In genomic region chr2:27891820-27892105, GRCh38 we compare ENCODE assay signal across 8 cellular contexts. TPM values are rescaled to one million over a fixed set of nuclear protein-coding genes. Genes with fewer than 3 reads are reported as not detected.
DNase-seq lines count a peak whose midpoint lies in the region; ATAC-seq, FAIRE-seq and TF ChIP-seq lines count a peak whose summit lies in the region.

No MANE protein-coding gene starts in this region.

- CTCF ChIA-PET in T-cell (lab: Charles Lee) = no interaction called here

- H3K4me1 Mint-ChIP-seq in T-helper 2 cell treated with Interferon-gamma antibody and Interleukin-4, amounts not matched to agents 5 μg/mL and 100 μg/mL, for 36 hours (ENCODE audit: low read depth) = peaks cover 49% of the 10 kb centered on the region
- peaks cover 57 to 67% (median 66%) of the 10 kb centered on the region in 3 donors for H3K4me1 Mint-ChIP-seq in T-cell

- no peaks in the 10 kb centered on the region for H3K27me3 ChIP-seq in spleen (replicated peaks in 1 of 7)
- H3K27me3 ChIP-seq in body of pancreas = no peaks in the 10 kb centered on the region

- intact Hi-C loops in spleen (cut with DNase I; ENCODE audit: low total_unique reads) = loop anchor here (10.0 kb wide), 1 partner anchor 117 kb away; the partner anchor contains the start of gene MRPL33
- intact Hi-C loops in body of pancreas (cut with DNase I) = no loop called here

- no peaks in the 10 kb centered on the region for H3K9me3 Mint-ChIP-seq in T-helper 2 cell treated with Interferon-gamma antibody and Interleukin-4, amounts not matched to agents 5 μg/mL and 100 μg/mL, for 36 hours
- no peaks in the 10 kb centered on the region for H3K9me3 Mint-ChIP-seq in T-cell

- H3K36me3 Mint-ChIP-seq in T-helper 2 cell treated with Interferon-gamma antibody and Interleukin-4, amounts not matched to agents 5 μg/mL and 100 μg/mL, for 36 hours (ENCODE audit: low read depth) = peaks cover 32% of the 10 kb centered on the region
- H3K36me3 Mint-ChIP-seq in T-cell = peaks cover 28% of the 10 kb centered on the region

- peak overlapping the region; percentile 99 for H3K4me3 Mint-ChIP-seq in T-helper 2 cell treated with Interferon-gamma antibody and Interleukin-4, amounts not matched to agents 5 μg/mL and 100 μg/mL, for 36 hours
- H3K4me3 Mint-ChIP-seq in T-cell = peak overlapping the region; percentile 96 to 99 (median 98)

- H3K9me3 ChIP-seq in spleen (no peaks in the 10 kb centered on the region), body of pancreas (no peaks in the 10 kb centered on the region)

- H3K27me3 Mint-ChIP-seq in T-helper 2 cell treated with Interferon-gamma antibody and Interleukin-4, amounts not matched to agents 5 μg/mL and 100 μg/mL, for 36 hours (ENCODE audit: low read depth) = peaks cover 4% of the 10 kb centered on the region
- peaks cover 0 to 1% of the 10 kb centered on the region in 2 donors for H3K27me3 Mint-ChIP-seq in T-cell

- peaks cover 6 to 62% (median 48%) of the 10 kb centered on the region in 6 donors for H3K4me1 ChIP-seq in spleen
- peaks cover 20% of the 10 kb centered on the region for H3K4me1 ChIP-seq in body of pancreas

- ATAC-seq in T-cell (replicated peaks in 1 of 4) = no peak
- no peak for ATAC-seq in body of pancreas

- DNase-seq in T-helper 2 cell treated with Interferon-gamma antibody and Interleukin-4, amounts not matched to agents 5 μg/mL and 100 μg/mL, for 36 hours (ENCODE audit: low spot score) = no peak
- DNase-seq in T-helper 2 cell = no peak
- DNase-seq in T-cell = no peak
- DNase-seq in fibroblast of pulmonary artery (ENCODE audit: low read depth) = peak; percentile 28
- no peak for DNase-seq in spleen
- DNase-seq in SKM-1 (lab: John Stamatoyannopoulos, UW; ENCODE audit: unreplicated experiment) = no peak
- no peak for DNase-seq in body of pancreas
- DNase-seq in GM12892 (ENCODE audit: insufficient read length) = no peak

- no peak overlapping the region for H3K4me3 ChIP-seq in fibroblast of pulmonary artery (replicated peaks; ENCODE audit: low read depth, low read length)
- peak overlapping the region in 1 of 8 donors; percentile 91 for H3K4me3 ChIP-seq in spleen
- H3K4me3 ChIP-seq in body of pancreas = no peak overlapping the region

- H3K27ac Mint-ChIP-seq in T-helper 2 cell treated with Interferon-gamma antibody and Interleukin-4, amounts not matched to agents 5 μg/mL and 100 μg/mL, for 36 hours = peak overlapping the region; percentile 100
- peak overlapping the region; percentile 36 to 100 for H3K27ac Mint-ChIP-seq in T-cell

- H3K27ac ChIP-seq in spleen (peak overlapping the region in 7 of 8 donors; percentile 97 to 99 (median 98)), body of pancreas (peak overlapping the region in 1 of 4 donors; percentile 89)

- POLR2A ChIA-PET in T-cell (lab: Charles Lee) = interaction anchor here (0.6 to 0.7 kb wide), 2 partner anchors 70 to 74 kb away, joined by 3 read pairs; no protein-coding TSS in a partner anchor

- peaks cover 0 to 25% (median 12%) of the 10 kb centered on the region in 6 donors for H3K36me3 ChIP-seq in spleen
- peaks cover 0 to under 1% of the 10 kb centered on the region in 2 donors for H3K36me3 ChIP-seq in body of pancreas (replicated peaks in 1 of 2; ENCODE audit: insufficient read depth in 1 of 2, low read depth in 2 of 2)

- TF ChIP-seq POLR2A in spleen (IDR thresholded peaks at IDR 0.05) = no peak
- no peak for TF ChIP-seq POLR2A in body of pancreas (IDR thresholded peaks at IDR 0.05)
- no peak for TF ChIP-seq POLR2A in GM12892 (IDR thresholded peaks at IDR 0.05; ENCODE audit: low read depth, low read length)

- 82 to 91% (median 86%) methylated on average over 3 of the region's 3 CpGs for WGBS in spleen, 5 donors
- WGBS in body of pancreas, 2 donors = 42 to 47% methylated on average over 3 of the region's 3 CpGs

- no peak for TF ChIP-seq CTCF in fibroblast of pulmonary artery (IDR thresholded peaks at IDR 0.05; ENCODE audit: low read length, missing control alignments)
- no peak for TF ChIP-seq CTCF in spleen (IDR thresholded peaks at IDR 0.05 in 8 of 11, conservative IDR thresholded peaks at IDR 0.05 in 3 of 11)
- TF ChIP-seq CTCF in body of pancreas (IDR thresholded peaks at IDR 0.05) = no peak

- no peak for FAIRE-seq in GM12892 (lab: Jason Lieb, UNC)

RNA-seq across cellular contexts. Expression of gene BABAM2, which starts 1.2 kb away (rescaled TPM):
- 10 to 100 TPM; 28.4 to 45.2 (median 37.4) TPM for total RNA-seq in T-cell
- 10 to 100 TPM; 42.1 to 70.1 (median 63.5) TPM for total RNA-seq in spleen
- 10 to 100 TPM; 16.1 to 24.0 (median 19.8) TPM for polyA plus RNA-seq in spleen
- total RNA-seq in body of pancreas = 10 to 100 TPM; 20.5 to 22.4 TPM
- 31.4 TPM for polyA plus RNA-seq in GM12892 (2012; ENCODE audit: missing spikeins)

RNA-seq across cellular contexts. Expression of gene RBKS, which starts 1.6 kb away (rescaled TPM):
- 1 to 10 TPM; 1.1 to 6.7 (median 1.5) TPM for total RNA-seq in T-cell
- total RNA-seq in spleen = 1 to 10 TPM; 2.0 to 5.1 (median 3.1) TPM
- polyA plus RNA-seq in spleen = 1 to 10 TPM in 2 of 3 donors, under 1 TPM in 1; 1.00 to 2.3 (median 1.7) TPM
- total RNA-seq in body of pancreas = 1 to 10 TPM; 1.0 to 7.6 TPM
- 1.4 TPM for polyA plus RNA-seq in GM12892 (2012; ENCODE audit: missing spikeins)
